Comparison of ENCODE assay signal across 12 cellular contexts in the genomic region with DNA sequence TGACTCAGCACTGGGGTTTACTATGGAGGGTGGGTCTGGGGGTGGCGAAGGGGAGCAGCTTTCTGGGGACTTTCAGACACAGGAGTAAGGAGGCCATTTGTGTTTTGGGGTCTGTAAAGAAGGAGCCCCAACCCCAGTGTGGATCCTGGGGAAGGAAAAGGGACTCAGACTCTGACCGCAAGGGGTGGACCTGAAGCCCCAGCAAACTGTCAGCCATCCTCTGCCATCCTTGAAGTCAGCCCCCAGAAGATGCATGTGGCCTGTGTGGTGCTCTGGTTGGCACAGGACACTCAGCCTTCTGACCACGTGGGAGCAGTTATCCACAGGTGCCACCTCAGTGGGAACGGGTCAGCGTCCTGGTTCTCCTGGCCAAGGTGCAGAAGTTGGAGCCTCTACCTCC.
DNase-seq lines count a peak whose midpoint lies in the region; ATAC-seq and TF ChIP-seq lines count a peak whose summit lies in the region.
"Had no signal": no experiment of that assay in that cellular context is flagged by ENCODE, and none has a peak within 500 bp of the region (broad histone marks: within the 10 kb centered on the region; RNA-seq: fewer than 3 reads in every experiment).

No MANE protein-coding gene starts in this region.

- H3K4me1 ChIP-seq in effector memory CD4-positive, alpha-beta T cell (ENCODE audit: control insufficient read depth, insufficient read depth, low read length, poor library complexity, severe bottlenecking): peaks cover 61% of the 10 kb centered on the region

- peak overlapping the region; percentile 15 to 40 for H3K4me3 Mint-ChIP-seq in stimulated activated naive CD8-positive, alpha-beta T cell treated with anti-CD3 and anti-CD28 coated beads, Interleukin-15, amount 100 ng/mL, for 72 hours

- H3K27me3 Mint-ChIP-seq in stimulated activated naive CD8-positive, alpha-beta T cell treated with anti-CD3 and anti-CD28 coated beads, Interleukin-15, amount 100 ng/mL, for 72 hours: no peaks in the 10 kb centered on the region

- peaks cover 4% of the 10 kb centered on the region for H3K9me3 ChIP-seq in WERI-Rb-1 (ENCODE audit: severe bottlenecking)
- no peaks in the 10 kb centered on the region for H3K9me3 ChIP-seq in effector memory CD4-positive, alpha-beta T cell (ENCODE audit: control insufficient read depth, low read length)
- H3K9me3 ChIP-seq: breast epithelium, left ventricle myocardium inferior had no signal

- H3K27ac Mint-ChIP-seq in stimulated activated naive CD8-positive, alpha-beta T cell treated with anti-CD3 and anti-CD28 coated beads, Interleukin-15, amount 100 ng/mL, for 72 hours: peak overlapping the region in 1 of 2 donors; percentile 92

- TF ChIP-seq CTCF in WERI-Rb-1 (IDR thresholded peaks at IDR 0.05; ENCODE audit: low read depth, low read length): no peak

- no peaks in the 10 kb centered on the region for H3K36me3 ChIP-seq in WERI-Rb-1
- H3K36me3 ChIP-seq in effector memory CD4-positive, alpha-beta T cell (ENCODE audit: control insufficient read depth, insufficient read depth, low read length): no peaks in the 10 kb centered on the region
- H3K36me3 ChIP-seq: breast epithelium, left ventricle myocardium inferior had no signal

- no peaks in the 10 kb centered on the region for H3K9me3 Mint-ChIP-seq in stimulated activated naive CD8-positive, alpha-beta T cell treated with anti-CD3 and anti-CD28 coated beads, Interleukin-15, amount 100 ng/mL, for 72 hours

- H3K4me3 ChIP-seq in WERI-Rb-1 (ENCODE audit: low read depth, low read length): no peak overlapping the region
- no peak overlapping the region for H3K4me3 ChIP-seq in effector memory CD4-positive, alpha-beta T cell (ENCODE audit: insufficient read depth, low read depth, low read length, poor library complexity, severe bottlenecking)
- H3K4me3 ChIP-seq: breast epithelium, left ventricle myocardium inferior had no signal

- peak; percentile 19 for DNase-seq in activated T-cell treated with anti-CD3 and anti-CD28 coated beads, Interleukin-2, amount 50 U/mL, for 1 hour
- DNase-seq in activated T-cell treated with anti-CD3 and anti-CD28 coated beads, Interleukin-2, amount 50 U/mL, for 48 hours: no peak
- DNase-seq in WERI-Rb-1 (peak; percentile 4), amniotic stem cell (lab: John Stamatoyannopoulos, UW) (no peak), NCI-H187 treated with DMSO at 0.1 percent for 48 hours (lab: John Stamatoyannopoulos, UW) (no peak), globus pallidus (ENCODE audit: low spot score) (no peak)
- no peak for DNase-seq in effector memory CD4-positive, alpha-beta T cell
- DNase-seq in stimulated activated naive CD8-positive, alpha-beta T cell treated with anti-CD3 and anti-CD28 coated beads, Interleukin-15, amount 100 ng/mL, for 72 hours: no peak
- DNase-seq: nucleus accumbens, T1000 had no signal

- no peak for ATAC-seq in stimulated activated naive CD8-positive, alpha-beta T cell treated with anti-CD3 and anti-CD28 coated beads, Interleukin-15, amount 100 ng/mL, for 72 hours

- no peaks in the 10 kb centered on the region for H3K27me3 ChIP-seq in WERI-Rb-1 (ENCODE audit: insufficient read depth, low read depth, severe bottlenecking)
- H3K27me3 ChIP-seq in effector memory CD4-positive, alpha-beta T cell (replicated peaks; ENCODE audit: control insufficient read depth, insufficient read depth, low read length, poor library complexity, severe bottlenecking): no peaks in the 10 kb centered on the region
- H3K27me3 ChIP-seq: breast epithelium had no signal

- peaks cover 73% of the 10 kb centered on the region for H3K4me1 Mint-ChIP-seq in stimulated activated naive CD8-positive, alpha-beta T cell treated with anti-CD3 and anti-CD28 coated beads, Interleukin-15, amount 100 ng/mL, for 72 hours

- H3K27ac ChIP-seq in WERI-Rb-1: no peak overlapping the region
- peak overlapping the region; percentile 64 for H3K27ac ChIP-seq in effector memory CD4-positive, alpha-beta T cell (ENCODE audit: insufficient read depth, low read length, poor library complexity, severe bottlenecking)

Comparison
In these comparisons a context has a peak if more than half of its experiments do, and no peak if none do; other contexts are left out.
1. DNase-seq: peak in activated T-cell treated with anti-CD3 and anti-CD28 coated beads, Interleukin-2, amount 50 U/mL, for 1 hour (single experiment) and WERI-Rb-1 (single experiment); none in activated T-cell treated with anti-CD3 and anti-CD28 coated beads, Interleukin-2, amount 50 U/mL, for 48 hours (0 of 2), effector memory CD4-positive, alpha-beta T cell (0 of 3), stimulated activated naive CD8-positive, alpha-beta T cell treated with anti-CD3 and anti-CD28 coated beads, Interleukin-15, amount 100 ng/mL, for 72 hours (0 of 2), amniotic stem cell (single experiment), NCI-H187 treated with DMSO at 0.1 percent for 48 hours (single experiment) and globus pallidus (single experiment).